Comparison of ENCODE assay signal across 24 cellular contexts in genomic region chr13:20607015-20607414, GRCh38. TPM values are rescaled to one million over a fixed set of nuclear protein-coding genes. Genes with fewer than 3 reads are reported as not detected.
DNase-seq lines count a peak whose midpoint lies in the region; ATAC-seq and TF ChIP-seq lines count a peak whose summit lies in the region.
"Had no signal": no experiment of that assay in that cellular context is flagged by ENCODE, and none has a peak within 500 bp of the region (broad histone marks: within the 10 kb centered on the region; RNA-seq: fewer than 3 reads in every experiment).

No MANE protein-coding gene starts in this region.

- intact Hi-C loops in posterior vena cava (cut with DNase I) (no loop called here), upper lobe of right lung (cut with DNase I) (no loop called here)

- peaks cover 3% of the 10 kb centered on the region for H3K36me3 ChIP-seq in GM06990 (ENCODE audit: control insufficient read depth, insufficient read depth, low read length)
- peaks cover 7% of the 10 kb centered on the region for H3K36me3 ChIP-seq in upper lobe of right lung
- H3K36me3 ChIP-seq: BE2C had no signal

- H3K27me3 Mint-ChIP-seq in neural crest cell (ENCODE audit: low read depth): no peaks in the 10 kb centered on the region
- H3K27me3 Mint-ChIP-seq: CD4-positive, alpha-beta memory T cell; CD4-positive, CD25-positive, alpha-beta regulatory T cell; CD8-positive, alpha-beta memory T cell had no signal

- H3K36me3 Mint-ChIP-seq in neural crest cell (ENCODE audit: low read depth): peaks cover 15% of the 10 kb centered on the region

- no peaks in the 10 kb centered on the region for H3K9me3 Mint-ChIP-seq in neural crest cell
- H3K9me3 Mint-ChIP-seq: CD4-positive, alpha-beta memory T cell; CD4-positive, CD25-positive, alpha-beta regulatory T cell; CD8-positive, alpha-beta memory T cell had no signal

- TF ChIP-seq CTCF in GM06990 (IDR thresholded peaks at IDR 0.05; ENCODE audit: insufficient read depth, low read length, poor library complexity, severe bottlenecking) (no peak), neural crest cell (conservative IDR thresholded peaks at IDR 0.05) (no peak), upper lobe of right lung (IDR thresholded peaks at IDR 0.05) (no peak)

- H3K4me1 Mint-ChIP-seq in neural crest cell: peaks cover 3% of the 10 kb centered on the region
- H3K4me1 Mint-ChIP-seq: CD14-positive monocyte; CD4-positive, alpha-beta memory T cell; CD4-positive, CD25-positive, alpha-beta regulatory T cell; CD8-positive, alpha-beta memory T cell had no signal

- ATAC-seq in upper lobe of right lung: peak; percentile 41
- ATAC-seq: A549 had no signal

- H3K9me3 ChIP-seq in upper lobe of right lung: no peaks in the 10 kb centered on the region
- H3K9me3 ChIP-seq: A549, BE2C, BLaER1 had no signal

- H3K27ac ChIP-seq in upper lobe of right lung: no peak overlapping the region
- H3K27ac ChIP-seq: 22Rv1, A549, BLaER1 had no signal

- DNase-seq in GM06990 (ENCODE audit: extremely low read depth, insufficient read length) (peak; percentile 1), neural crest cell (ENCODE audit: low read depth, low spot score) (no peak), posterior vena cava (ENCODE audit: low spot score) (peak; percentile 81), upper lobe of right lung (no peak), AG08395 (ENCODE audit: low spot score) (no peak), NCI-H2196 (lab: John Stamatoyannopoulos, UW; ENCODE audit: unreplicated experiment) (no peak)
- no peak for DNase-seq in stimulated activated naive CD4-positive, alpha-beta T cell (lab: John Stamatoyannopoulos, UW)
- DNase-seq: BE2C; C1 segment of cervical spinal cord; CD4-positive, alpha-beta memory T cell; CD4-positive, CD25-positive, alpha-beta regulatory T cell; CD8-positive, alpha-beta memory T cell; COR-L47; DMS 273 treated with DMSO at 0.1 percent for 48 hours; DMS153; DMS53; DMS79; DND-41; EL; GDM1 had no signal

- no peak overlapping the region for H3K4me3 Mint-ChIP-seq in neural crest cell
- H3K4me3 Mint-ChIP-seq: CD14-positive monocyte; CD4-positive, alpha-beta memory T cell; CD8-positive, alpha-beta memory T cell had no signal

- no peaks in the 10 kb centered on the region for H3K4me1 ChIP-seq in upper lobe of right lung
- H3K4me1 ChIP-seq: A549, BE2C, BLaER1 had no signal

- H3K27me3 ChIP-seq in GM06990 (replicated peaks; ENCODE audit: control insufficient read depth, insufficient read depth, low read length): no peaks in the 10 kb centered on the region
- H3K27me3 ChIP-seq in upper lobe of right lung: no peaks in the 10 kb centered on the region
- H3K27me3 ChIP-seq: BE2C, BLaER1 had no signal

- H3K4me3 ChIP-seq in GM06990 (replicated peaks; ENCODE audit: low read depth, low read length) (no peak overlapping the region), upper lobe of right lung (no peak overlapping the region)
- H3K4me3 ChIP-seq: A549, BLaER1 had no signal

- peak overlapping the region; percentile 84 for H3K27ac Mint-ChIP-seq in neural crest cell (ENCODE audit: unreplicated experiment)
- H3K27ac Mint-ChIP-seq: CD14-positive monocyte; CD4-positive, CD25-positive, alpha-beta regulatory T cell had no signal

RNA-seq across cellular contexts. Expression of gene IFT88, which starts 40.1 kb away (rescaled TPM):
- 21.0 and 22.5 TPM in 2 replicates for total RNA-seq in neural crest cell
- total RNA-seq in posterior vena cava: 10 to 100 TPM; 13.6 to 14.0 TPM
- total RNA-seq in upper lobe of right lung: 13.6 TPM

Comparison
In these comparisons a context has a peak if more than half of its experiments do, and no peak if none do; other contexts are left out.
1. DNase-seq: peak in GM06990 (single experiment) and posterior vena cava (single experiment); none in neural crest cell (single experiment), upper lobe of right lung (single experiment), stimulated activated naive CD4-positive, alpha-beta T cell (0 of 6), AG08395 (single experiment) and NCI-H2196 (single experiment).